In the genomic region with DNA sequence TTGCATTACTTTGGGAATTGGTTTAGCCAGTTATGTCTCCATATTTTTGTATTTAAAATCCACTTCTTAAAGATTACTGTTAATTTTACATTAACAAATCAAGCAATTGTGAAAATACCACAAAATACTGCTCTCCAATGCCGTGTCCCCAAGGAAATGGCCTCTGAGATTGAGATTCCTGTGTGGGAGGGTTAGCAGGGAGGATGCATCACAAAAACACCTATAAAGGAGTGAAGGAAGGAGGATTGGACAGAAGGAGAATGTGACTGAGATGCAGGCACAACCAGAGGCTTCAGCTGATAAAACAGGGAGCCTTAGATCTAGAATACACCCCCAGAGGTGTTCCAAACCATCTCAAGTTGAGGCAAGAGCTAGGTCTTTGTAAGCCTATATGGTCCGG, we compare ENCODE assay signal across 1 cellular context.
TF ChIP-seq lines count a peak whose summit lies in the region.

No MANE protein-coding gene starts in this region.

TF ChIP-seq in WTC11, 78 proteins besides CTCF, POLR2A, EP300 and RAD21 (continued from another document):
- TF ChIP-seq, protein P1, sequence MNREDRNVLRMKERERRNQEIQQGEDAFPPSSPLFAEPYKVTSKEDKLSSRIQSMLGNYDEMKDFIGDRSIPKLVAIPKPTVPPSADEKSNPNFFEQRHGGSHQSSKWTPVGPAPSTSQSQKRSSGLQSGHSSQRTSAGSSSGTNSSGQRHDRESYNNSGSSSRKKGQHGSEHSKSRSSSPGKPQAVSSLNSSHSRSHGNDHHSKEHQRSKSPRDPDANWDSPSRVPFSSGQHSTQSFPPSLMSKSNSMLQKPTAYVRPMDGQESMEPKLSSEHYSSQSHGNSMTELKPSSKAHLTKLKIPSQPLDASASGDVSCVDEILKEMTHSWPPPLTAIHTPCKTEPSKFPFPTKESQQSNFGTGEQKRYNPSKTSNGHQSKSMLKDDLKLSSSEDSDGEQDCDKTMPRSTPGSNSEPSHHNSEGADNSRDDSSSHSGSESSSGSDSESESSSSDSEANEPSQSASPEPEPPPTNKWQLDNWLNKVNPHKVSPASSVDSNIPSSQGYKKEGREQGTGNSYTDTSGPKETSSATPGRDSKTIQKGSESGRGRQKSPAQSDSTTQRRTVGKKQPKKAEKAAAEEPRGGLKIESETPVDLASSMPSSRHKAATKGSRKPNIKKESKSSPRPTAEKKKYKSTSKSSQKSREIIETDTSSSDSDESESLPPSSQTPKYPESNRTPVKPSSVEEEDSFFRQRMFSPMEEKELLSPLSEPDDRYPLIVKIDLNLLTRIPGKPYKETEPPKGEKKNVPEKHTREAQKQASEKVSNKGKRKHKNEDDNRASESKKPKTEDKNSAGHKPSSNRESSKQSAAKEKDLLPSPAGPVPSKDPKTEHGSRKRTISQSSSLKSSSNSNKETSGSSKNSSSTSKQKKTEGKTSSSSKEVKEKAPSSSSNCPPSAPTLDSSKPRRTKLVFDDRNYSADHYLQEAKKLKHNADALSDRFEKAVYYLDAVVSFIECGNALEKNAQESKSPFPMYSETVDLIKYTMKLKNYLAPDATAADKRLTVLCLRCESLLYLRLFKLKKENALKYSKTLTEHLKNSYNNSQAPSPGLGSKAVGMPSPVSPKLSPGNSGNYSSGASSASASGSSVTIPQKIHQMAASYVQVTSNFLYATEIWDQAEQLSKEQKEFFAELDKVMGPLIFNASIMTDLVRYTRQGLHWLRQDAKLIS (CRISPR knock-in tag; IDR thresholded peaks at IDR 0.05; ENCODE audit: borderline replicate concordance) = no peak
- TF ChIP-seq NFATC4 (CRISPR knock-in tag; IDR thresholded peaks at IDR 0.05) (no peak), GRHL2 (CRISPR knock-in tag; IDR thresholded peaks at IDR 0.05; ENCODE audit: insufficient replicate concordance, severe bottlenecking) (no peak), ETV6 (CRISPR knock-in tag; IDR thresholded peaks at IDR 0.05) (no peak)
TF ChIP-seq in WTC11: peak in this region for 0.
